In the genomic region with DNA sequence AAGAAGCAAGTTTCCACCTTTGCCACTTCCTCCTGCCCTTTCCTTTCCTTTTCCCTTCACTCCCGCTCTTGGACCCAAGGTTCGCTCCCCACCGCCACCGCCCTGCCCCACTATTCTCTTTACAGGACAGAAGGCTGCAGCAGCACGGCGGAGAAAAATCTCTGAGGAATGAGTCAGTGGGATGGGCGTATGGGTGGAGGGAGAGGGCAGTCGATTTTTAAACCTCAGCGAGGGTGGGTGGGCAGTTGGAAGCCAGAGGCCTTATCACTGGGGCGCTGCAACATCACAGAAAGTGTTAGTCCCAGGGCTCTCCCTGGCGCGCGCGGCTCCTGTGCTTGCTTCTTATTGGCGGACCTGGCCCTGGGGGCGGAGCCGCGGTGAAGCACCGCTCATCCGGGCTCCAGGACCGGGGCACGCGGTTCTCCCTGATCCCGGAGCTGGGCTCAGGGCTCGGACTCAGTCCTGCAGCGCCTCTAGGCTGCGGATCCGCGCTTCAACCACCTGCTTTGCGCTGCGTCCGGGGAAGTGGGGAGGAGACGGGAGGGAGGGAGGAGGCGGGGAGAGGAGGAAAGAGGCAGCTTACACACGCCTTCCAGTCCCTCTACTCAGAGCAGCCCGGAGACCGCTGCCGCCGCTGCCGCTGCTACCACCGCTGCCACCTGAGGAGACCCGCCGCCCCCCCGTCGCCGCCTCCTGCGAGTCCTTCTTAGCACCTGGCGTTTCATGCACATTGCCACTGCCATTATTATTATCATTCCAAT, we compare ENCODE assay signal across 8 cellular contexts. TPM values are rescaled to one million over a fixed set of nuclear protein-coding genes. Genes with fewer than 3 reads are reported as not detected.
DNase-seq lines count a peak whose midpoint lies in the region; TF ChIP-seq lines count a peak whose summit lies in the region.

A gene (plus strand): TSS at position 608 of the 761 bp plus-strand sequence.

- TF ChIP-seq CTCF in foreskin fibroblast (IDR thresholded peaks at IDR 0.05; ENCODE audit: low read depth, low read length): peak; percentile 77
- peak; percentile 61 for TF ChIP-seq CTCF in neural crest cell (conservative IDR thresholded peaks at IDR 0.05)

- peaks cover 19% of the 10 kb centered on the region for H3K27me3 ChIP-seq in H7 (ENCODE audit: control insufficient read depth, insufficient read depth, low read length)

- no peaks in the 10 kb centered on the region for H3K9me3 Mint-ChIP-seq in neural crest cell

- DNase-seq in GF-D8 (lab: John Stamatoyannopoulos, UW): peak; percentile 70
- peak; percentile 87 for DNase-seq in H7
- peak; percentile 94 for DNase-seq in LoVo (ENCODE audit: low spot score)
- DNase-seq in SHP77 treated with DMSO at 0.1 percent for 48 hours (lab: John Stamatoyannopoulos, UW): peak; percentile 91
- DNase-seq in activated gamma-delta T cell treated with Interleukin-2 at 50 U/mL for 16 hours: peak; percentile 67
- DNase-seq in foreskin fibroblast: peak; percentile 100
- peak; percentile 81 for DNase-seq in neural crest cell (ENCODE audit: low read depth, low spot score)
- peak; percentile 98 for DNase-seq in stromal cell of bone marrow (ENCODE audit: low read depth)

- peak within 1 kb of the TSS; percentile 46 for H3K27ac Mint-ChIP-seq in neural crest cell (ENCODE audit: unreplicated experiment)

- H3K27me3 Mint-ChIP-seq in neural crest cell (ENCODE audit: low read depth): peaks cover 47% of the 10 kb centered on the region

- H3K4me1 Mint-ChIP-seq in neural crest cell: peaks cover 37% of the 10 kb centered on the region

- no peaks in the 10 kb centered on the region for H3K36me3 Mint-ChIP-seq in neural crest cell (ENCODE audit: low read depth)

- H3K4me3 ChIP-seq in H7 (ENCODE audit: insufficient read depth, low read depth, low read length): peak within 1 kb of the TSS; percentile 74
- peak within 1 kb of the TSS; percentile 77 to 79 for H3K4me3 ChIP-seq in foreskin fibroblast (ENCODE audit: low read depth in 1 of 2, low read length in 2 of 2)

- H3K36me3 ChIP-seq in H7 (replicated peaks; ENCODE audit: control insufficient read depth, insufficient read depth, low read length): no peaks in the 10 kb centered on the region

- peak within 1 kb of the TSS; percentile 91 for H3K4me3 Mint-ChIP-seq in neural crest cell

RNA-seq across cellular contexts. Expression of the gene that starts here (rescaled TPM):
- 21.1 and 35.2 TPM in 2 replicates for total RNA-seq in H7 (2014; rRNA removed; shearing (Covaris generic))
- total RNA-seq in neural crest cell: 8.4 and 8.7 TPM in 2 replicates

Comparison
In these comparisons a context has a peak if more than half of its experiments do, and no peak if none do; other contexts are left out.
1. Peak in every context shown above with its lines: DNase-seq and H3K4me3 ChIP-seq.